In genomic region chr10:110641256-110641655, GRCh38 we compare ENCODE assay signal across 1 cellular context.
TF ChIP-seq lines count a peak whose summit lies in the region.

No MANE protein-coding gene starts in this region.

TF ChIP-seq in SK-N-SH treated with all-trans-retinoic acid at 6 μM for 48 hours, 23 proteins besides CTCF, POLR2A, EP300 and RAD21 (continued from another document):
- TF ChIP-seq TSHZ2 (CRISPR knock-in tag; IDR thresholded peaks at IDR 0.05), result no peak
- TF ChIP-seq ZFP30 (CRISPR knock-in tag; IDR thresholded peaks at IDR 0.05), result no peak
- TF ChIP-seq ZFP3 (CRISPR knock-in tag; IDR thresholded peaks at IDR 0.05), result no peak
- no peak for TF ChIP-seq ARNTL (CRISPR knock-in tag; IDR thresholded peaks at IDR 0.05; ENCODE audit: borderline replicate concordance, low read depth)
- no peak for TF ChIP-seq CREB5 (CRISPR knock-in tag; IDR thresholded peaks at IDR 0.05; ENCODE audit: low read depth)
- TF ChIP-seq ZC3H10 (CRISPR knock-in tag; IDR thresholded peaks at IDR 0.05), result no peak
- no peak for TF ChIP-seq ZNF8 (CRISPR knock-in tag; IDR thresholded peaks at IDR 0.05)
- no peak for TF ChIP-seq GLIS3 (CRISPR knock-in tag; IDR thresholded peaks at IDR 0.05)
- TF ChIP-seq TCF4 (CRISPR knock-in tag; IDR thresholded peaks at IDR 0.05; ENCODE audit: borderline replicate concordance), result peak; percentile 27; the same call in 1 of the 2 replicates
- no peak for TF ChIP-seq BACH2 (CRISPR knock-in tag; IDR thresholded peaks at IDR 0.05; ENCODE audit: borderline replicate concordance)
- peak; percentile 15; the same call in 1 of the 2 replicates for TF ChIP-seq PATZ1 (CRISPR knock-in tag; IDR thresholded peaks at IDR 0.05; ENCODE audit: borderline replicate concordance)
